Comparison of ENCODE assay signal across 14 cellular contexts in the genomic region with DNA sequence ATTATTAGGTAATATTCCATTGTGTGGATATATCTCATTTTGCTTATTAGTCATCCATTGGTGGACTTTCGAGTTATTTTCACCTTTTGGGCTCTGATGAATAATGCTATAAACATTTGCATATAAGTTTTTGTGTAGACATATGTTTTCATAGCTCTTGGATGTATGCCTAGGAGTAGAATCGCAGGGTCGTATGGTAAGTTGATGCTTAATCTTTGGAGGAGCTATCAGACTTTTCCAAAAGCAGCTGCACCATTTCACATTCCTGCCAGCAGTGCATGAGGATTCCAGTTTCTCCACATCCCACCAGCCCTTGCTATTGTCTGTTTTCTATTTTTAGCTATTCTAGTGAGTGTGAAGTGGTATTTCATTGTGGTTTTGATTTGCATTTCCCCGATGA.
A peak's percentile ranks its signal among the peaks of the same experiment; 100 is the strongest.
DNase-seq lines count a peak whose midpoint lies in the region; ATAC-seq, FAIRE-seq and TF ChIP-seq lines count a peak whose summit lies in the region.
"Had no signal": no experiment of that assay in that cellular context is flagged by ENCODE, and none has a peak within 500 bp of the region (broad histone marks: within the 10 kb centered on the region; RNA-seq: fewer than 3 reads in every experiment).

No MANE protein-coding gene starts in this region.

- no peak for DNase-seq in AG09319 (ENCODE audit: extremely low read depth, low read depth)
- DNase-seq in bronchial epithelial cell (ENCODE audit: low read depth), result peak; percentile 52
- DNase-seq in kidney tubule cell (ENCODE audit: low spot score), result peak; percentile 50
- no peak for DNase-seq in activated naive CD4-positive, alpha-beta T cell treated with anti-CD3 and anti-CD28 coated beads, Interleukin-2, amount 50 U/mL, for 16 hours
- no peak for DNase-seq in NCI-H1694 treated with DMSO at 0.1 percent for 48 hours (lab: John Stamatoyannopoulos, UW)
- DNase-seq: activated CD4-positive, CD25-positive, alpha-beta regulatory T cell; anterior cingulate cortex; C1 segment of cervical spinal cord; H7; stimulated activated CD4-positive, alpha-beta T cell treated with anti-CD3 and anti-CD28 coated beads, Interleukin-4, amount 100 ng/mL, for 4 hours; stimulated activated naive CD4-positive, alpha-beta T cell treated with Interleukin-2 at 50 U/mL for 16 hours had no signal

- H3K27me3 ChIP-seq in bronchial epithelial cell (ENCODE audit: control insufficient read depth, insufficient read depth, low read length), result no peaks in the 10 kb centered on the region

- no peak for TF ChIP-seq RAD21 in Ishikawa (IDR thresholded peaks at IDR 0.05; ENCODE audit: low read depth)

- peak; percentile 15; the same call in 1 of the 2 replicates for TF ChIP-seq EP300 in Ishikawa (IDR thresholded peaks at IDR 0.05; ENCODE audit: borderline replicate concordance)

- H3K36me3 ChIP-seq in bronchial epithelial cell (ENCODE audit: control insufficient read depth, insufficient read depth, low read length), result peaks cover 1% of the 10 kb centered on the region

- H3K4me3 ChIP-seq in bronchial epithelial cell (ENCODE audit: low read depth, low read length), result no peak overlapping the region

- ATAC-seq in GM21360 (IDR thresholded peaks at IDR 0.05; ENCODE audit: unreplicated experiment), result no peak
- no peak for ATAC-seq in GM18520 (IDR thresholded peaks at IDR 0.05; ENCODE audit: unreplicated experiment)

- no peak for FAIRE-seq in bronchial epithelial cell (lab: Jason Lieb, UNC)

- peak; percentile 13 for TF ChIP-seq CTCF in AG09319 (IDR thresholded peaks at IDR 0.05; ENCODE audit: low read depth, low read length)
- TF ChIP-seq CTCF in bronchial epithelial cell (IDR thresholded peaks at IDR 0.05; ENCODE audit: insufficient read depth, low read length, severe bottlenecking), result peak; percentile 17

TF ChIP-seq in Ishikawa, 13 proteins besides CTCF, POLR2A, EP300 and RAD21:
- TF ChIP-seq TCF12 (IDR thresholded peaks at IDR 0.05; ENCODE audit: low read depth), result no peak
- peak; percentile 89 for TF ChIP-seq TEAD4 (IDR thresholded peaks at IDR 0.05)

Comparison
In these comparisons a context has a peak if more than half of its experiments do, and no peak if none do; other contexts are left out.
1. DNase-seq: peak in bronchial epithelial cell (single experiment) and kidney tubule cell (single experiment); none in AG09319 (single experiment), activated naive CD4-positive, alpha-beta T cell treated with anti-CD3 and anti-CD28 coated beads, Interleukin-2, amount 50 U/mL, for 16 hours (single experiment) and NCI-H1694 treated with DMSO at 0.1 percent for 48 hours (single experiment).